Comparison of ENCODE assay signal across 1 cellular context in genomic region chr1:234776875-234777849, GRCh38.
TF ChIP-seq lines count a peak whose summit lies in the region.

No MANE protein-coding gene starts in this region.

TF ChIP-seq in K562, 482 proteins besides CTCF, POLR2A, EP300 and RAD21 (continued from another document and continues in another):
- TF ChIP-seq SAFB2 (IDR thresholded peaks at IDR 0.05; ENCODE audit: borderline replicate concordance, low read depth, low read length, severe bottlenecking) (no peak), ZNF253 (CRISPR knock-in tag; conservative IDR thresholded peaks at IDR 0.05) (no peak), ZNF24 (IDR thresholded peaks at IDR 0.05) (no peak), ZNF232 (CRISPR knock-in tag; IDR thresholded peaks at IDR 0.05) (no peak), ETV5 (CRISPR knock-in tag; IDR thresholded peaks at IDR 0.05; ENCODE audit: low read depth) (no peak), HSF4 (CRISPR knock-in tag; IDR thresholded peaks at IDR 0.05; ENCODE audit: borderline replicate concordance) (no peak), SIN3B (IDR thresholded peaks at IDR 0.05; ENCODE audit: low read depth) (no peak), HMGN3 (IDR thresholded peaks at IDR 0.05; ENCODE audit: borderline replicate concordance, extremely low read depth, insufficient read length, low read depth, low read length) (no peak), EZH2 (IDR thresholded peaks at IDR 0.05; ENCODE audit: borderline replicate concordance, low read depth, low read length) (0 out of 2 replicates have a peak, but pooled peaks have one; percentile 79), ZBTB1 (CRISPR knock-in tag; IDR thresholded peaks at IDR 0.05; ENCODE audit: borderline replicate concordance, low read depth) (0 out of 2 replicates have a peak, but pooled peaks have one; percentile 5), GTF2A2 (tag; IDR thresholded peaks at IDR 0.05) (no peak), BMI1 (IDR thresholded peaks at IDR 0.05; ENCODE audit: low read length) (0 out of 2 replicates have a peak, but pooled peaks have one; percentile 9), ZNF174 (CRISPR knock-in tag; IDR thresholded peaks at IDR 0.05) (no peak), HNRNPL (IDR thresholded peaks at IDR 0.05; ENCODE audit: low read depth, low read length) (no peak), CBFA2T3 (IDR thresholded peaks at IDR 0.05) (no peak), TFE3 (CRISPR knock-in tag; IDR thresholded peaks at IDR 0.05) (no peak), ZNF512 (tag; IDR thresholded peaks at IDR 0.05) (no peak), ILK (tag; IDR thresholded peaks at IDR 0.05; ENCODE audit: borderline replicate concordance, low read depth) (0 out of 2 replicates have a peak, but pooled peaks have one; percentile 49), ZNF280B (CRISPR knock-in tag; IDR thresholded peaks at IDR 0.05) (no peak), XRCC3 (IDR thresholded peaks at IDR 0.05) (no peak), E2F6 (IDR thresholded peaks at IDR 0.05; ENCODE audit: borderline replicate concordance in 1 of 2, extremely low read depth in 1 of 2, insufficient read depth in 1 of 2, insufficient read length in 1 of 2, low read depth in 1 of 2, low read length in 1 of 2, poor library complexity in 1 of 2, severe bottlenecking in 1 of 2) (peak in 1 of 2 experiments; percentile 9), CEBPZ (IDR thresholded peaks at IDR 0.05; ENCODE audit: borderline replicate concordance, low read depth, low read length) (no peak), PTRF (tag; IDR thresholded peaks at IDR 0.05) (no peak), SMARCA5 (IDR thresholded peaks at IDR 0.05) (no peak), ZBTB40 (IDR thresholded peaks at IDR 0.05) (0 out of 2 replicates have a peak, but pooled peaks have one; percentile 14), ZBTB40 (CRISPR knock-in tag; IDR thresholded peaks at IDR 0.05) (no peak), SMARCE1 (IDR thresholded peaks at IDR 0.05) (no peak), CTBP1 (IDR thresholded peaks at IDR 0.05; ENCODE audit: borderline replicate concordance) (peak; percentile 26; the same call in 1 of the 2 replicates), ZFX (CRISPR knock-in tag; IDR thresholded peaks at IDR 0.05) (no peak), HMG20A (CRISPR knock-in tag; conservative IDR thresholded peaks at IDR 0.05) (no peak), TCF3 (CRISPR knock-in tag; IDR thresholded peaks at IDR 0.05) (no peak), BRCA1 (IDR thresholded peaks at IDR 0.05) (no peak), BRCA1 (CRISPR knock-in tag; IDR thresholded peaks at IDR 0.05) (0 out of 2 replicates have a peak, but pooled peaks have one; percentile 85), ERF (CRISPR knock-in tag; IDR thresholded peaks at IDR 0.05) (0 out of 2 replicates have a peak, but pooled peaks have one; percentile 33), PCBP2 (IDR thresholded peaks at IDR 0.05; ENCODE audit: low read depth, low read length, poor library complexity, severe bottlenecking) (no peak), ZNF140 (CRISPR knock-in tag; IDR thresholded peaks at IDR 0.05) (no peak), ETS2 (tag; IDR thresholded peaks at IDR 0.05; ENCODE audit: borderline replicate concordance, poor library complexity, severe bottlenecking) (no peak), ARID4B (CRISPR knock-in tag; IDR thresholded peaks at IDR 0.05) (no peak), MYNN (IDR thresholded peaks at IDR 0.05) (no peak), MYNN (CRISPR knock-in tag; IDR thresholded peaks at IDR 0.05) (no peak)
